ENCODE assay signal across 1 cellular context in genomic region chr21:45123440-45123839, GRCh38.
TF ChIP-seq lines count a peak whose summit lies in the region.

No MANE protein-coding gene starts in this region.

TF ChIP-seq in HEK293, 187 proteins besides CTCF, POLR2A, EP300 and RAD21 (continued from another document):
- TF ChIP-seq ZNF221 (tag by site-specific recombination; IDR thresholded peaks at IDR 0.05; ENCODE audit: borderline replicate concordance), result no peak
